ENCODE assay signal across 17 cellular contexts in genomic region chr19:33509774-33510173, GRCh38.
"Had no signal": no experiment of that assay in that cellular context is flagged by ENCODE, and none has a peak within 500 bp of the region (broad histone marks: within the 10 kb centered on the region; RNA-seq: fewer than 3 reads in every experiment).

No MANE protein-coding gene starts in this region.

- H3K4me3 Mint-ChIP-seq: activated naive CD8-positive, alpha-beta T cell treated with anti-CD3 and anti-CD28 coated beads, Interleukin-2, amount 10 ng/mL, durations not matched to agents 7 days and 5 days; effector memory CD8-positive, alpha-beta T cell; memory B cell; naive B cell; neural crest cell had no signal

- H3K27ac ChIP-seq: body of pancreas, left ventricle myocardium inferior, prostate gland, right atrium auricular region, testis, upper lobe of right lung, WERI-Rb-1 had no signal

- H3K4me1 ChIP-seq: body of pancreas, prostate gland, upper lobe of right lung had no signal

- H3K36me3 ChIP-seq: prostate gland, WERI-Rb-1 had no signal

- H3K27me3 ChIP-seq: body of pancreas, right atrium auricular region, testis, upper lobe of right lung had no signal

- H3K4me3 ChIP-seq: body of pancreas, left ventricle myocardium inferior, mucosa of descending colon, prostate gland, right atrium auricular region, testis, upper lobe of right lung had no signal

- ATAC-seq: body of pancreas; effector memory CD8-positive, alpha-beta T cell; upper lobe of right lung had no signal

- H3K9me3 ChIP-seq: body of pancreas, left ventricle myocardium inferior, mucosa of descending colon, prostate gland, right atrium auricular region, testis, upper lobe of right lung had no signal

- H3K9me3 Mint-ChIP-seq: effector memory CD8-positive, alpha-beta T cell; memory B cell; neural crest cell had no signal

- H3K27ac Mint-ChIP-seq: activated naive CD8-positive, alpha-beta T cell treated with anti-CD3 and anti-CD28 coated beads, Interleukin-2, amount 10 ng/mL, durations not matched to agents 7 days and 5 days; effector memory CD8-positive, alpha-beta T cell; memory B cell; naive B cell had no signal

- H3K27me3 Mint-ChIP-seq: activated naive CD8-positive, alpha-beta T cell treated with anti-CD3 and anti-CD28 coated beads, Interleukin-2, amount 10 ng/mL, durations not matched to agents 7 days and 5 days; effector memory CD8-positive, alpha-beta T cell; memory B cell; naive B cell had no signal

- DNase-seq: activated CD4-positive, alpha-beta T cell treated with anti-CD3 and anti-CD28 coated beads, Interleukin-2, amount 50 U/mL, for 48 hours; activated naive CD8-positive, alpha-beta T cell treated with anti-CD3 and anti-CD28 coated beads, Interleukin-2, amount 10 ng/mL, durations not matched to agents 7 days and 5 days; body of pancreas; effector memory CD8-positive, alpha-beta T cell; kidney; left ventricle myocardium inferior; mucosa of descending colon; naive B cell; stimulated activated CD4-positive, alpha-beta T cell treated with anti-CD3 and anti-CD28 coated beads, Interleukin-15, amount 100 ng/mL, for 24 hours; stimulated activated CD4-positive, alpha-beta T cell treated with anti-CD3 and anti-CD28 coated beads, Interleukin-2, amount 100 ng/mL, for 48 hours; testis; upper lobe of right lung; WERI-Rb-1 had no signal
